In genomic region chr14:55605793-55606192, GRCh38 we compare ENCODE assay signal across 14 cellular contexts. TPM values are rescaled to one million over a fixed set of nuclear protein-coding genes. Genes with fewer than 3 reads are reported as not detected.
DNase-seq lines count a peak whose midpoint lies in the region; ATAC-seq, FAIRE-seq and TF ChIP-seq lines count a peak whose summit lies in the region.
"Had no signal": no experiment of that assay in that cellular context is flagged by ENCODE, and none has a peak within 500 bp of the region (broad histone marks: within the 10 kb centered on the region; RNA-seq: fewer than 3 reads in every experiment).

No MANE protein-coding gene starts in this region.

- H3K9ac ChIP-seq in kidney (ENCODE audit: low read length in 2 of 2): no peak overlapping the region

- no peak for ATAC-seq in heart left ventricle
- peak; percentile 29; the same call in 2 of the 3 replicates for ATAC-seq in SK-N-SH treated with all-trans-retinoic acid at 6 μM for 48 hours
- ATAC-seq in aorta (ENCODE audit: low FRiP score): no peak
- ATAC-seq in GM21717 (IDR thresholded peaks at IDR 0.05; ENCODE audit: unreplicated experiment): no peak
- ATAC-seq: Right ventricle myocardium inferior had no signal

- intact Hi-C loops in heart left ventricle (cut with DNase I) (no loop called here), kidney (cut with DNase I) (no loop called here), aorta (cut with DNase I) (no loop called here)

- in situ Hi-C loops in GM13976 (cut with MboI; ENCODE audit: low sequenced_read_pairs, unreplicated experiment): no loop called here

- 16 to 27% (median 21%) methylated on average over 1 of the region's 1 CpG for WGBS in heart left ventricle, 4 donors
- 3% methylated on average over 1 of the region's 1 CpG for WGBS in aorta, 2 donors

- H3K9me3 ChIP-seq in cardiac muscle cell (ENCODE audit: low read depth): no peaks in the 10 kb centered on the region
- H3K9me3 ChIP-seq in heart left ventricle: no peaks in the 10 kb centered on the region
- no peaks in the 10 kb centered on the region for H3K9me3 ChIP-seq in kidney (ENCODE audit: control insufficient read depth in 1 of 2, low read length in 2 of 2)
- no peaks in the 10 kb centered on the region for H3K9me3 ChIP-seq in aorta (ENCODE audit: control insufficient read depth, low read length)
- H3K9me3 ChIP-seq: adrenal gland had no signal

- DNase-seq in cardiac muscle cell (ENCODE audit: low read depth in 1 of 2, low spot score in 1 of 2) (no peak), heart left ventricle (no peak), kidney (no peak), aorta (no peak), GM13976 (ENCODE audit: low spot score) (no peak), cerebellar cortex (ENCODE audit: low spot score) (no peak)
- DNase-seq: adrenal gland; COR-L47; H9; NCI-H526; stimulated activated CD4-positive, alpha-beta T cell treated with anti-CD3 and anti-CD28 coated beads, Interleukin-12 subunit alpha, Interleukin-12 subunit beta, amount 100 ng/mL, for 4 hours had no signal

- H3K36me3 ChIP-seq in cardiac muscle cell: no peaks in the 10 kb centered on the region
- H3K36me3 ChIP-seq in heart left ventricle: peaks cover 0 to 4% (median 0%) of the 10 kb centered on the region in 9 donors
- no peaks in the 10 kb centered on the region for H3K36me3 ChIP-seq in kidney (ENCODE audit: control insufficient read depth in 1 of 2, insufficient read depth in 2 of 2, low read length in 2 of 2)
- H3K36me3 ChIP-seq in aorta (ENCODE audit: control insufficient read depth in 1 of 2, insufficient read depth in 2 of 2, low read length in 1 of 2): no peaks in the 10 kb centered on the region
- H3K36me3 ChIP-seq: adrenal gland had no signal

- no peak for TF ChIP-seq POLR2A in heart left ventricle (IDR thresholded peaks at IDR 0.05)

- H3K4me3 ChIP-seq in cardiac muscle cell (no peak overlapping the region), heart left ventricle (no peak overlapping the region), kidney (ENCODE audit: low read length in 2 of 2) (no peak overlapping the region), aorta (ENCODE audit: low read length in 2 of 2) (no peak overlapping the region)
- H3K4me3 ChIP-seq: adrenal gland had no signal

- FAIRE-seq in kidney (lab: Jason Lieb, UNC): peak; percentile 38

- H3K27me3 ChIP-seq in cardiac muscle cell (no peaks in the 10 kb centered on the region), heart left ventricle (no peaks in the 10 kb centered on the region), aorta (ENCODE audit: control insufficient read depth in 1 of 2, insufficient read depth in 2 of 2, low read length in 1 of 2) (no peaks in the 10 kb centered on the region)
- H3K27me3 ChIP-seq: adrenal gland had no signal

- H3K4me1 ChIP-seq in cardiac muscle cell (ENCODE audit: low read depth): peaks cover 53% of the 10 kb centered on the region
- H3K4me1 ChIP-seq in heart left ventricle: peaks cover 3 to 91% (median 61%) of the 10 kb centered on the region in 12 donors
- H3K4me1 ChIP-seq in kidney (ENCODE audit: control insufficient read depth in 1 of 2, insufficient read depth in 1 of 2, low read depth in 1 of 2, low read length in 2 of 2): peaks cover 2 to 31% of the 10 kb centered on the region in 2 donors
- peaks cover 0 to 17% of the 10 kb centered on the region in 2 donors for H3K4me1 ChIP-seq in aorta (ENCODE audit: control insufficient read depth in 1 of 2, insufficient read depth in 2 of 2, low read length in 2 of 2)

- TF ChIP-seq CTCF in cardiac muscle cell (IDR thresholded peaks at IDR 0.05; ENCODE audit: low read depth, low read length) (no peak), heart left ventricle (IDR thresholded peaks at IDR 0.05) (no peak), kidney (IDR thresholded peaks at IDR 0.05; ENCODE audit: borderline replicate concordance, extremely low read depth, insufficient read depth) (no peak), GM13976 (IDR thresholded peaks at IDR 0.05; ENCODE audit: borderline replicate concordance, control extremely low read depth, extremely low read depth, insufficient read depth, missing control alignments) (no peak)

- peak overlapping the region; percentile 85 for H3K27ac ChIP-seq in cardiac muscle cell
- no peak overlapping the region for H3K27ac ChIP-seq in heart left ventricle
- no peak overlapping the region for H3K27ac ChIP-seq in kidney (ENCODE audit: low read depth in 2 of 2, low read length in 2 of 2)
- no peak overlapping the region for H3K27ac ChIP-seq in aorta (ENCODE audit: low read depth in 1 of 2, low read length in 2 of 2)
- H3K27ac ChIP-seq: adrenal gland had no signal

TF ChIP-seq in SK-N-SH treated with all-trans-retinoic acid at 6 μM for 48 hours, 23 proteins besides CTCF, POLR2A, EP300 and RAD21:
- TF ChIP-seq ZNF70 (CRISPR knock-in tag; IDR thresholded peaks at IDR 0.05) (no peak), ZFP30 (CRISPR knock-in tag; IDR thresholded peaks at IDR 0.05) (no peak), PATZ1 (CRISPR knock-in tag; IDR thresholded peaks at IDR 0.05; ENCODE audit: borderline replicate concordance) (no peak), ISL1 (CRISPR knock-in tag; IDR thresholded peaks at IDR 0.05) (peak; percentile 96), PPARA (CRISPR knock-in tag; IDR thresholded peaks at IDR 0.05; ENCODE audit: borderline replicate concordance) (no peak), ZFP3 (CRISPR knock-in tag; IDR thresholded peaks at IDR 0.05) (no peak), POU6F1 (CRISPR knock-in tag; IDR thresholded peaks at IDR 0.05; ENCODE audit: borderline replicate concordance, low read depth) (no peak)

RNA-seq across cellular contexts. Expression of gene KTN1, which starts 25.8 kb away (rescaled TPM):
- 63.9 and 130 TPM in 2 replicates for total RNA-seq in cardiac muscle cell
- 214 and 240 TPM in 2 replicates for polyA plus RNA-seq in cardiac muscle cell
- total RNA-seq in heart left ventricle: 100 to 1,000 TPM; 174 to 340 (median 252) TPM
- polyA plus RNA-seq in heart left ventricle: 100 to 1,000 TPM; 150 to 249 TPM
- 155 TPM for total RNA-seq in kidney
- 106 TPM for polyA plus RNA-seq in kidney (ENCODE audit: insufficient read depth, low read depth, low replicate concordance)
- 100 to 1,000 TPM; 191 to 216 TPM for total RNA-seq in aorta
- 100 to 1,000 TPM in 1 of 2 donors, 10 to 100 TPM in 1; 86.8 to 143 TPM for polyA plus RNA-seq in aorta
